17 cellular contexts compared by ENCODE assay signal in genomic region chr12:12468575-12468974, GRCh38.
DNase-seq lines count a peak whose midpoint lies in the region; ATAC-seq, FAIRE-seq and TF ChIP-seq lines count a peak whose summit lies in the region.
"Had no signal": no experiment of that assay in that cellular context is flagged by ENCODE, and none has a peak within 500 bp of the region (broad histone marks: within the 10 kb centered on the region; RNA-seq: fewer than 3 reads in every experiment).

No MANE protein-coding gene starts in this region.

- peaks cover 5% of the 10 kb centered on the region for H3K9me3 Mint-ChIP-seq in activated T-cell treated with anti-CD3 and anti-CD28 coated beads, Interleukin-2, amount 50 U/mL, for 24 hours
- H3K9me3 Mint-ChIP-seq in astrocyte (ENCODE audit: unreplicated experiment): peaks cover 2% of the 10 kb centered on the region

- ATAC-seq in GM21717 (IDR thresholded peaks at IDR 0.05; ENCODE audit: unreplicated experiment) (no peak), GM21367 (IDR thresholded peaks at IDR 0.05; ENCODE audit: unreplicated experiment) (no peak), GM18867 (IDR thresholded peaks at IDR 0.05; ENCODE audit: unreplicated experiment) (no peak)

- TF ChIP-seq CTCF in astrocyte (IDR thresholded peaks at IDR 0.05; ENCODE audit: insufficient read depth, low read depth, low read length): no peak
- TF ChIP-seq CTCF in spleen (IDR thresholded peaks at IDR 0.05 in 8 of 11, conservative IDR thresholded peaks at IDR 0.05 in 3 of 11): no peak

- FAIRE-seq in astrocyte (lab: Jason Lieb, UNC): no peak

- no peak overlapping the region for H3K9ac ChIP-seq in astrocyte (ENCODE audit: low read length)

- H3K27me3 ChIP-seq in astrocyte (ENCODE audit: insufficient read depth, low read length) (no peaks in the 10 kb centered on the region), spleen (replicated peaks in 1 of 7) (no peaks in the 10 kb centered on the region)
- H3K27me3 ChIP-seq: uterus had no signal

- peaks cover 91% of the 10 kb centered on the region for H3K36me3 Mint-ChIP-seq in activated T-cell treated with anti-CD3 and anti-CD28 coated beads, Interleukin-2, amount 50 U/mL, for 24 hours (ENCODE audit: low read depth)
- H3K36me3 Mint-ChIP-seq in astrocyte (ENCODE audit: low read depth, unreplicated experiment): peaks cover 26% of the 10 kb centered on the region

- H3K4me1 Mint-ChIP-seq in activated T-cell treated with anti-CD3 and anti-CD28 coated beads, Interleukin-2, amount 50 U/mL, for 24 hours (ENCODE audit: low read depth): peaks cover 82% of the 10 kb centered on the region
- no peaks in the 10 kb centered on the region for H3K4me1 Mint-ChIP-seq in astrocyte (ENCODE audit: low read depth, unreplicated experiment)

- no peaks in the 10 kb centered on the region for H3K79me2 ChIP-seq in astrocyte (ENCODE audit: insufficient read depth, low read length)

- H3K4me3 ChIP-seq in astrocyte (ENCODE audit: insufficient read depth, low read depth, low read length) (no peak overlapping the region), spleen (no peak overlapping the region)
- H3K4me3 ChIP-seq: uterus had no signal

- 81 to 94% (median 91%) methylated on average over 3 of the region's 3 CpGs for WGBS in spleen, 5 donors

- H3K4me1 ChIP-seq in astrocyte (ENCODE audit: insufficient read depth, low read length): no peaks in the 10 kb centered on the region
- H3K4me1 ChIP-seq in spleen: peaks cover 0 to 58% (median 4%) of the 10 kb centered on the region in 6 donors
- H3K4me1 ChIP-seq: uterus had no signal

- intact Hi-C loops in spleen (cut with DNase I; ENCODE audit: low total_unique reads): no loop called here

- H4K20me1 ChIP-seq in astrocyte (ENCODE audit: insufficient read depth, low read length): peaks cover 1% of the 10 kb centered on the region

- peak overlapping the region; percentile 92 for H3K27ac Mint-ChIP-seq in activated T-cell treated with anti-CD3 and anti-CD28 coated beads, Interleukin-2, amount 50 U/mL, for 24 hours
- H3K27ac Mint-ChIP-seq in astrocyte (ENCODE audit: unreplicated experiment): no peak overlapping the region

- peak overlapping the region; percentile 46 for H3K4me3 Mint-ChIP-seq in activated T-cell treated with anti-CD3 and anti-CD28 coated beads, Interleukin-2, amount 50 U/mL, for 24 hours
- H3K4me3 Mint-ChIP-seq in astrocyte (ENCODE audit: unreplicated experiment): peak overlapping the region; percentile 11

- no peaks in the 10 kb centered on the region for H3K27me3 Mint-ChIP-seq in activated T-cell treated with anti-CD3 and anti-CD28 coated beads, Interleukin-2, amount 50 U/mL, for 24 hours
- no peaks in the 10 kb centered on the region for H3K27me3 Mint-ChIP-seq in astrocyte (ENCODE audit: low read depth, unreplicated experiment)

- no peak for TF ChIP-seq POLR2A in spleen (IDR thresholded peaks at IDR 0.05)

- no peak overlapping the region for H3K4me2 ChIP-seq in astrocyte (ENCODE audit: low read length)

- H3K9me3 ChIP-seq in astrocyte (ENCODE audit: insufficient read depth, low read depth, low read length): no peaks in the 10 kb centered on the region
- H3K9me3 ChIP-seq in spleen: no peaks in the 10 kb centered on the region
- H3K9me3 ChIP-seq: uterus had no signal

- H3K27ac ChIP-seq in astrocyte (ENCODE audit: low read depth, low read length): no peak overlapping the region
- peak overlapping the region in 6 of 8 donors; percentile 15 to 81 (median 66) for H3K27ac ChIP-seq in spleen
- H3K27ac ChIP-seq: uterus had no signal

- DNase-seq in activated T-cell treated with anti-CD3 and anti-CD28 coated beads, Interleukin-2, amount 50 U/mL, for 24 hours: no peak
- DNase-seq in activated T-cell treated with anti-CD3 and anti-CD28 coated beads for 4 hours: no peak
- peak; percentile 18 to 62 for DNase-seq in NCI-H526 (lab: John Stamatoyannopoulos, UW)
- no peak for DNase-seq in astrocyte (ENCODE audit: low read depth)
- DNase-seq in spleen: no peak
- DNase-seq: activated CD4-positive, CD25-positive, alpha-beta regulatory T cell; amniotic stem cell; central memory CD4-positive, alpha-beta T cell; hippocampal formation; KG1; kidney glomerular epithelial cell; NCI-H1105; stimulated activated naive CD4-positive, alpha-beta T cell treated with Interleukin-2 at 50 U/mL for 16 hours; uterus had no signal

- H3K36me3 ChIP-seq in astrocyte (ENCODE audit: insufficient read depth, low read length) (no peaks in the 10 kb centered on the region), spleen (peaks cover 0 to 59% (median 5%) of the 10 kb centered on the region in 6 donors)
- H3K36me3 ChIP-seq: uterus had no signal

- H2AFZ ChIP-seq in astrocyte (ENCODE audit: low read depth, low read length): no peak overlapping the region

Comparison
In these comparisons a context has a peak if more than half of its experiments do, and no peak if none do; other contexts are left out.
1. DNase-seq: peak in NCI-H526 (2 of 2); none in activated T-cell treated with anti-CD3 and anti-CD28 coated beads, Interleukin-2, amount 50 U/mL, for 24 hours (single experiment), activated T-cell treated with anti-CD3 and anti-CD28 coated beads for 4 hours (single experiment), astrocyte (single experiment) and spleen (single experiment).